20 cellular contexts compared by ENCODE assay signal in the genomic region with DNA sequence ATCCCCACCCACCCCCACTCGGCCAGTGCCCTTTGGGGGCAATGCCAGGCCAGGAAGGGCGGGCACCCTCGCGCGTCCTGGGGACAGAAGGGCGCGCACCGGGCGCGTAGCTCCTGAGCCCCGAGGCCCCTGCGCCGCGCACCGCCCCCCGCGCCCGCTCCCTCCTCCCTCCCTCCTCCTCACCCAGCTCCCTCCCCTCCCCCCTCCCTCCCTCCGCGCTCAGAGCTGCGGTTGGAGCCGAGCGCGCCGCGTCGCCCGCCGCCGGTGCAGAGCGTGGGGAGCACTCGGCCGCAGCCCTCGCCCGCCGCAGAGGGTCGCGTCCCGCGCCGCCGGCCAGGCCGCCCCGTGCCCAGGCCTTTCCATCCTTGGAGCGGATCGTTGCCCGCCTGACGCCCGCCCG. TPM values are rescaled to one million over a fixed set of nuclear protein-coding genes. Genes with fewer than 3 reads are reported as not detected.
DNase-seq lines count a peak whose midpoint lies in the region; ATAC-seq and TF ChIP-seq lines count a peak whose summit lies in the region.
"Had no signal": no experiment of that assay in that cellular context is flagged by ENCODE, and none has a peak within 500 bp of the region (broad histone marks: within the 10 kb centered on the region; RNA-seq: fewer than 3 reads in every experiment).

ATP2B3 (plus strand) TSS at position 222 of the 400 bp plus-strand sequence. CDS start 18,606 bp downstream, outside the sequence.

- TF ChIP-seq CTCF in WTC11 (IDR thresholded peaks at IDR 0.05), result no peak
- TF ChIP-seq CTCF in thyroid gland (IDR thresholded peaks at IDR 0.05), result no peak

- DNase-seq in DMS 273 (lab: John Stamatoyannopoulos, UW; ENCODE audit: unreplicated experiment) (peak; percentile 67), DMS 273 treated with DMSO at 0.1 percent for 48 hours (lab: John Stamatoyannopoulos, UW) (no peak), D341Med (ENCODE audit: low spot score) (peak; percentile 76), WTC11 (ENCODE audit: low spot score) (no peak), left kidney (ENCODE audit: low read depth, low spot score) (peak; percentile 48), thyroid gland (no peak)
- DNase-seq in activated CD4-positive, CD25-positive, alpha-beta regulatory T cell (lab: John Stamatoyannopoulos, UW), result no peak
- DNase-seq: activated CD4-positive, alpha-beta T cell treated with anti-CD3 and anti-CD28 coated beads, Interleukin-2, amount 10 ng/mL, durations not matched to agents 24 days and 14 days; activated T-cell treated with anti-CD3 and anti-CD28 coated beads, Interleukin-2, amount 50 U/mL, for 24 hours; cerebellar nuclear complex; foreskin keratinocyte; immature natural killer cell; mammary epithelial cell; NCI-H2029; right lobe of liver; Right ventricle myocardium superior; stimulated activated CD4-positive, alpha-beta T cell treated with anti-CD3 and anti-CD28 coated beads, Interleukin-2, amount 100 ng/mL, for 24 hours; T1000 had no signal

- CTCF ChIA-PET in WTC11 (lab: Charles Lee), result interaction anchor here (0.6 to 4.0 kb wide), 6 partner anchors 10 to 191 kb away, joined by 4 to 15 read pairs (median 6); partner anchors contain the start of gene HAUS7

- 0 out of 2 replicates have a peak, but pooled peaks cover 3% of the 10 kb centered on the region for H3K4me1 Mint-ChIP-seq in WTC11
- H3K4me1 Mint-ChIP-seq: activated CD4-positive, alpha-beta T cell treated with anti-CD3 and anti-CD28 coated beads, Interleukin-2, amount 10 ng/mL, durations not matched to agents 24 days and 14 days; immature natural killer cell had no signal

- intact Hi-C loops in thyroid gland (cut with DNase I), result no loop called here

- whole genome bisulfite sequencing in thyroid gland, 2 donors, result no CpG with 5 or more reads among the region's 50 CpGs

- no peak within 1 kb of the TSS for H3K27ac ChIP-seq in thyroid gland
- H3K27ac ChIP-seq: 22Rv1, foreskin keratinocyte, right lobe of liver had no signal

- no peaks in the 10 kb centered on the region for H3K36me3 ChIP-seq in thyroid gland
- H3K36me3 ChIP-seq: right lobe of liver had no signal

- no peaks in the 10 kb centered on the region for H3K4me1 ChIP-seq in thyroid gland
- H3K4me1 ChIP-seq: foreskin keratinocyte, right lobe of liver had no signal

- ATAC-seq in WTC11 (no peak; the same call in 1 of the 2 replicates), HG02981 (IDR thresholded peaks at IDR 0.05; ENCODE audit: unreplicated experiment) (no peak)
- ATAC-seq: foreskin keratinocyte, right lobe of liver had no signal

- no peaks in the 10 kb centered on the region for H3K9me3 ChIP-seq in thyroid gland
- H3K9me3 ChIP-seq: right lobe of liver had no signal

- peak within 1 kb of the TSS; percentile 73 for H3K4me3 Mint-ChIP-seq in WTC11
- H3K4me3 Mint-ChIP-seq: activated CD4-positive, alpha-beta T cell treated with anti-CD3 and anti-CD28 coated beads, Interleukin-2, amount 10 ng/mL, durations not matched to agents 24 days and 14 days; activated T-cell treated with anti-CD3 and anti-CD28 coated beads, Interleukin-2, amount 50 U/mL, for 24 hours had no signal

- no peaks in the 10 kb centered on the region for H3K27me3 ChIP-seq in thyroid gland

- POLR2A ChIA-PET in WTC11 (lab: Charles Lee), result no interaction called here

- TF ChIP-seq POLR2A in thyroid gland (IDR thresholded peaks at IDR 0.05), result no peak

- peaks cover 37% of the 10 kb centered on the region for H3K27me3 Mint-ChIP-seq in WTC11 (ENCODE audit: low read depth)

- no peaks in the 10 kb centered on the region for H3K9me3 Mint-ChIP-seq in WTC11
- H3K9me3 Mint-ChIP-seq: activated CD4-positive, alpha-beta T cell treated with anti-CD3 and anti-CD28 coated beads, Interleukin-2, amount 10 ng/mL, durations not matched to agents 24 days and 14 days; activated T-cell treated with anti-CD3 and anti-CD28 coated beads, Interleukin-2, amount 50 U/mL, for 24 hours; immature natural killer cell had no signal

- no peaks in the 10 kb centered on the region for H3K36me3 Mint-ChIP-seq in WTC11
- H3K36me3 Mint-ChIP-seq: immature natural killer cell had no signal

- no peak within 1 kb of the TSS for H3K27ac Mint-ChIP-seq in WTC11
- H3K27ac Mint-ChIP-seq: activated CD4-positive, alpha-beta T cell treated with anti-CD3 and anti-CD28 coated beads, Interleukin-2, amount 10 ng/mL, durations not matched to agents 24 days and 14 days; activated T-cell treated with anti-CD3 and anti-CD28 coated beads, Interleukin-2, amount 50 U/mL, for 24 hours; immature natural killer cell had no signal

- no peak within 1 kb of the TSS for H3K4me3 ChIP-seq in thyroid gland (replicated peaks in 1 of 3)
- H3K4me3 ChIP-seq: right lobe of liver had no signal

TF ChIP-seq in WTC11, 78 proteins besides CTCF, POLR2A, EP300 and RAD21:
- no peak for TF ChIP-seq ZNF263 (CRISPR knock-in tag; IDR thresholded peaks at IDR 0.05; ENCODE audit: low read depth)
- TF ChIP-seq NFATC4 (CRISPR knock-in tag; IDR thresholded peaks at IDR 0.05), result no peak
- no peak for TF ChIP-seq CREM (CRISPR knock-in tag; IDR thresholded peaks at IDR 0.05)
- no peak for TF ChIP-seq AFF4 (CRISPR knock-in tag; IDR thresholded peaks at IDR 0.05; ENCODE audit: borderline replicate concordance)
- TF ChIP-seq, protein P1, sequence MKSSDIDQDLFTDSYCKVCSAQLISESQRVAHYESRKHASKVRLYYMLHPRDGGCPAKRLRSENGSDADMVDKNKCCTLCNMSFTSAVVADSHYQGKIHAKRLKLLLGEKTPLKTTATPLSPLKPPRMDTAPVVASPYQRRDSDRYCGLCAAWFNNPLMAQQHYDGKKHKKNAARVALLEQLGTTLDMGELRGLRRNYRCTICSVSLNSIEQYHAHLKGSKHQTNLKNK (CRISPR knock-in tag; IDR thresholded peaks at IDR 0.05), result no peak
TF ChIP-seq in WTC11: peak in this region for 0.

RNA-seq across cellular contexts. Expression of gene ATP2B3, which starts in this region (rescaled TPM):
- 0.28 to 0.32 TPM (median 0.30 TPM) in 3 replicates for total RNA-seq in WTC11 (2021)
- total RNA-seq in thyroid gland, result not detected
- total RNA-seq: activated CD4-positive, alpha-beta T cell treated with anti-CD3 and anti-CD28 coated beads, Interleukin-2, amount 10 ng/mL, durations not matched to agents 24 days and 14 days; foreskin keratinocyte; mammary epithelial cell; Right ventricle myocardium superior had no signal

Comparison
In these comparisons a context has a peak if more than half of its experiments do, and no peak if none do; other contexts are left out.
1. DNase-seq: peak in DMS 273 (single experiment), D341Med (single experiment) and left kidney (single experiment); none in DMS 273 treated with DMSO at 0.1 percent for 48 hours (single experiment), WTC11 (single experiment), thyroid gland (0 of 2) and activated CD4-positive, CD25-positive, alpha-beta regulatory T cell (0 of 4).